ENCODE assay signal across 1 cellular context in the genomic region with DNA sequence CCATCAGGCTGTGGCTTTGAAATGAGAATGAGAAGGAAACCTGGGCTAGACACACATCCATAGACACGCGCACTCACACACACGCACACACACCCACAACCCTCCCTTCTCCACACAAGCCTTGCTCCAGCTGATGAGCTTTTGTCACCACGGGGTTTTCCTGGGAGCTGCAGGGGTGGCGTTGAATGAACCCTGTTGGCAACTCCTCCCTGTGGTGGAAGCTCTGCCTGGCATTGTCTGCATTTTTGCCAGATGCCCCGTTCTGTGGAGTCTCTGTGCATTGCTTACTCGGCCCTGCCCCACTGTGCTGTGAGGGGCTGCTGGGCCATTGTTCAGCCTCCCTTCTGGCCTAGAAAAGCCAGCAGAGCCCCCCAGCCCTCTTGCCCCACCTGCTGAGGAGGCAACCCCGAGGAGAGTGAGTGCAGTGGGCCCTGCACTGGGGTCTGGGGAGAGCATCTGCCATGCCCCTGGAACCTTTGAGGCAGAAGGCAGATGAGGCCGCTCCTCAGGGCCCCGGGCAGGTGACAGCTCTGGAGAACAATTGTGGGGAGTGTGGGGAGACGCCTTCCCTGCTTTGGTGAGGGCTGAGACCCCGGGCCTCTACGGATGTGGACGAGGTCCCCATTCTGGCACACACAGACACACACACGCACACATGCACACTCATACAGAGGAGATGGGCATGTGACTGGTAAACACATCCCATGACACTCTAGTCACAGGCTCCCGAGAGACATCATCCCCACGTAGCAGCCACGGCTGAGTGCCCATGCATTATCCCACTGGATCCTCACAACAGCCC.
TF ChIP-seq lines count a peak whose summit lies in the region.

No MANE protein-coding gene starts in this region.

TF ChIP-seq in H1, 55 proteins besides CTCF, POLR2A, EP300 and RAD21:
- TF ChIP-seq JUND (IDR thresholded peaks at IDR 0.05; ENCODE audit: low read length) (no peak), TAF1 (IDR thresholded peaks at IDR 0.05; ENCODE audit: low read depth, low read length) (no peak), CBX5 (IDR thresholded peaks at IDR 0.05; ENCODE audit: low read depth, low read length) (no peak), SP1 (IDR thresholded peaks at IDR 0.05; ENCODE audit: low read depth, low read length) (no peak), HDAC6 (IDR thresholded peaks at IDR 0.05; ENCODE audit: low read depth, low read length) (no peak), TBP (IDR thresholded peaks at IDR 0.05; ENCODE audit: low read depth, low read length) (no peak), EGR1 (IDR thresholded peaks at IDR 0.05; ENCODE audit: borderline replicate concordance, low read depth, low read length) (no peak)
